Comparison of ENCODE assay signal across 30 cellular contexts in genomic region chr17:56131431-56131830, GRCh38. TPM values are rescaled to one million over a fixed set of nuclear protein-coding genes. Genes with fewer than 3 reads are reported as not detected.
"Had no signal": no experiment of that assay in that cellular context is flagged by ENCODE, and none has a peak within 500 bp of the region (broad histone marks: within the 10 kb centered on the region; RNA-seq: fewer than 3 reads in every experiment).

No MANE protein-coding gene starts in this region.

- H3K36me3 Mint-ChIP-seq: activated naive CD4-positive, alpha-beta T cell treated with anti-CD3 and anti-CD28 coated beads, Interleukin-2, amount 10 ng/mL, durations not matched to agents 7 days and 5 days; immature natural killer cell; naive thymus-derived CD8-positive, alpha-beta T cell; stimulated activated naive B cell treated with anti-CD40 and anti-IgM and Interleukin-4, amounts not matched to agents 10 μg/mL and 1 μg/mL and 100 μg/mL, for 72 hours had no signal

- H3K27me3 ChIP-seq: sigmoid colon, stomach, thyroid gland, upper lobe of left lung, vagina had no signal

- H3K9me3 ChIP-seq: heart left ventricle, pancreas, prostate gland, sigmoid colon, stomach, thyroid gland, upper lobe of left lung, vagina had no signal

- H3K4me3 Mint-ChIP-seq: activated naive CD4-positive, alpha-beta T cell treated with anti-CD3 and anti-CD28 coated beads, Interleukin-2, amount 10 ng/mL, durations not matched to agents 7 days and 5 days; immature natural killer cell; naive thymus-derived CD8-positive, alpha-beta T cell; neural crest cell; stimulated activated naive B cell treated with anti-CD40 and anti-IgM and Interleukin-4, amounts not matched to agents 10 μg/mL and 1 μg/mL and 100 μg/mL, for 72 hours had no signal

- FAIRE-seq: colon, pancreas, TTC549 had no signal

- H3K27ac ChIP-seq: heart left ventricle, pancreas, prostate gland, sigmoid colon, stomach, thyroid gland, upper lobe of left lung, vagina, VCaP had no signal

- H3K27ac Mint-ChIP-seq: activated naive CD4-positive, alpha-beta T cell treated with anti-CD3 and anti-CD28 coated beads, Interleukin-2, amount 10 ng/mL, durations not matched to agents 7 days and 5 days; immature natural killer cell; naive thymus-derived CD8-positive, alpha-beta T cell; stimulated activated naive B cell treated with anti-CD40 and anti-IgM and Interleukin-4, amounts not matched to agents 10 μg/mL and 1 μg/mL and 100 μg/mL, for 72 hours had no signal

- H3K4me3 ChIP-seq: heart left ventricle, pancreas, prostate gland, sigmoid colon, stomach, thyroid gland, upper lobe of left lung, vagina had no signal

- H3K4me1 Mint-ChIP-seq: activated naive CD4-positive, alpha-beta T cell treated with anti-CD3 and anti-CD28 coated beads, Interleukin-2, amount 10 ng/mL, durations not matched to agents 7 days and 5 days; immature natural killer cell; naive thymus-derived CD8-positive, alpha-beta T cell; stimulated activated naive B cell treated with anti-CD40 and anti-IgM and Interleukin-4, amounts not matched to agents 10 μg/mL and 1 μg/mL and 100 μg/mL, for 72 hours had no signal

- ATAC-seq: heart left ventricle; naive thymus-derived CD8-positive, alpha-beta T cell; pancreas; stimulated activated naive B cell treated with anti-CD40 and anti-IgM and Interleukin-4, amounts not matched to agents 10 μg/mL and 1 μg/mL and 100 μg/mL, for 72 hours had no signal

- H3K27me3 Mint-ChIP-seq: stimulated activated naive B cell treated with anti-CD40 and anti-IgM and Interleukin-4, amounts not matched to agents 10 μg/mL and 1 μg/mL and 100 μg/mL, for 72 hours had no signal

- H3K4me1 ChIP-seq: heart left ventricle, pancreas, prostate gland, thyroid gland, upper lobe of left lung, vagina had no signal

- DNase-seq: activated CD4-positive, alpha-beta T cell treated with anti-CD3 and anti-CD28 coated beads for 4 hours; activated CD4-positive, alpha-beta T cell treated with anti-CD3 and anti-CD28 coated beads, Interleukin-2, amount 50 U/mL, for 4 hours; activated CD8-positive, alpha-beta memory T cell treated with anti-CD3 and anti-CD28 coated beads for 24 hours; activated gamma-delta T cell; activated naive CD4-positive, alpha-beta T cell treated with anti-CD3 and anti-CD28 coated beads, Interleukin-2, amount 10 ng/mL, durations not matched to agents 7 days and 5 days; effector memory CD4-positive, alpha-beta T cell; foreskin fibroblast; heart left ventricle; immature natural killer cell; midbrain; naive thymus-derived CD8-positive, alpha-beta T cell; pancreas; retina; sigmoid colon; stimulated activated CD4-positive, alpha-beta T cell treated with anti-CD3 and anti-CD28 coated beads, Interleukin-15, amount 100 ng/mL, for 24 hours; stimulated activated CD4-positive, alpha-beta T cell treated with anti-CD3 and anti-CD28 coated beads, Interleukin-2, amount 100 ng/mL, for 24 hours; stimulated activated naive B cell treated with anti-CD40 and anti-IgM and Interleukin-4, amounts not matched to agents 10 μg/mL and 1 μg/mL and 100 μg/mL, for 72 hours; stomach; thyroid gland; upper lobe of left lung had no signal

- H3K36me3 ChIP-seq: heart left ventricle, pancreas, prostate gland, sigmoid colon, stomach, thyroid gland, upper lobe of left lung, vagina had no signal

- H3K9me3 Mint-ChIP-seq: activated naive CD4-positive, alpha-beta T cell treated with anti-CD3 and anti-CD28 coated beads, Interleukin-2, amount 10 ng/mL, durations not matched to agents 7 days and 5 days; immature natural killer cell; naive thymus-derived CD8-positive, alpha-beta T cell; neural crest cell; stimulated activated naive B cell treated with anti-CD40 and anti-IgM and Interleukin-4, amounts not matched to agents 10 μg/mL and 1 μg/mL and 100 μg/mL, for 72 hours had no signal

RNA-seq across cellular contexts. Expression of gene ANKFN1, which starts 21.8 kb away (rescaled TPM):
- total RNA-seq: dermis microvascular lymphatic vessel endothelial cell; epithelial cell of proximal tubule; heart left ventricle; kidney epithelial cell; naive thymus-derived CD8-positive, alpha-beta T cell; T-helper 1 cell treated with Interleukin-12 subunit alpha and Interleukin-12 subunit beta and Interleukin-4 antibody, amounts not matched to agents 30 ng/mL and 1 ng/mL, for 36 hours had no signal
- polyA plus RNA-seq: heart left ventricle; immature natural killer cell; naive thymus-derived CD8-positive, alpha-beta T cell had no signal
